ENCODE assay signal across 8 cellular contexts in the genomic region with DNA sequence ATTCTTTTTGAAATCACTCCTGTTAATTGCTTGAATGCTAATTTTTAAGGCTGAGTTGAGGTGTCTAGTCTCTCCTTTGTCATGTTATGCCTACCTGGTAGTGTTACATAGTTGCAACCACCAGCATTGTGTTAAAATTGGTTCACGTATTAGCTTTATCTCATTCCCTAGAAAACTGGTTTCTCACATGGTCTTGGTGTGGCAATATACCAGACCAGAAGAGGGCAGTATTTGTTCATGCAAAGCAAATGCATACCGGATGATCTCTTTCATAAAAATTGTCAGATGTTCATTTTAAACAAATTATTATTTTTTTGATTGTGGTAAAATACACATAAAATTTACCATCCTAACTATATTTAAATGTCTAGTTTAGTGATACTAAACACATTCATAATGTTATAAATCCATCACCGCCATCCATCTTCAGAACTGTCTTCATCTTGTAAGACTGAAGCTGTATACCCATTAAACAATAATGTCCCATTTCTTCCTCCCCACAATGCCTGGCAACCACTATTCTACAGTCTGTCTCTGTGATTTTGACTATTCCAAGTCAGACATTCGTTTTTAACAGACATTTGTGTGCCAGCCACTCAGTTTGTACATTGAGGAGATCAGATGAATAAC.
DNase-seq lines count a peak whose midpoint lies in the region; ATAC-seq and TF ChIP-seq lines count a peak whose summit lies in the region.

No MANE protein-coding gene starts in this region.

- no peak overlapping the region for H3K27ac ChIP-seq in heart left ventricle

- intact Hi-C loops in heart left ventricle (cut with DNase I) (loop anchor here in 2 of 10 donors (5.0 to 10.0 kb wide), 2 partner anchors 141 to 149 kb away; a partner anchor contains a TSS), Right ventricle myocardium inferior (cut with DNase I) (no loop called here)

- H3K27me3 ChIP-seq in heart left ventricle: no peaks in the 10 kb centered on the region

- H3K27me3 Mint-ChIP-seq in T-helper 17 cell: no peaks in the 10 kb centered on the region

- H3K4me1 Mint-ChIP-seq in T-helper 17 cell: peaks cover 6% of the 10 kb centered on the region

- 58 to 64% (median 59%) methylated on average over 4 of the region's 4 CpGs for WGBS in heart left ventricle, 4 donors

- H3K4me3 ChIP-seq in heart left ventricle: no peak overlapping the region
- H3K4me3 ChIP-seq in retinal pigment epithelial cell (ENCODE audit: low read length): no peak overlapping the region

- peak in 1 of 4 donors; percentile 48 for ATAC-seq in heart left ventricle
- ATAC-seq in Right ventricle myocardium inferior: no peak
- ATAC-seq in T-helper 17 cell: no peak

- no peak for TF ChIP-seq POLR2A in heart left ventricle (IDR thresholded peaks at IDR 0.05)

- H3K36me3 ChIP-seq in heart left ventricle: peaks cover 0 to 77% (median 28%) of the 10 kb centered on the region in 9 donors

- TF ChIP-seq CTCF in heart left ventricle (IDR thresholded peaks at IDR 0.05) (peak; percentile 44 to 76 (median 62)), retinal pigment epithelial cell (conservative IDR thresholded peaks at IDR 0.05; ENCODE audit: low read depth, low read length) (peak; percentile 77)

- DNase-seq in heart left ventricle (no peak), Right ventricle myocardium inferior (ENCODE audit: missing footprints) (no peak), NAMALWA (ENCODE audit: low spot score) (peak; percentile 71), T-helper 17 cell (no peak), foreskin melanocyte (peak; percentile 56), retinal pigment epithelial cell (ENCODE audit: low read depth) (peak; percentile 2), cortex of kidney (lab: John Stamatoyannopoulos, UW) (no peak), ureter (ENCODE audit: low spot score) (no peak)

- H3K27ac Mint-ChIP-seq in T-helper 17 cell: peak overlapping the region; percentile 21

- H3K4me1 ChIP-seq in heart left ventricle: peaks cover 0 to 17% (median 0%) of the 10 kb centered on the region in 12 donors

- H3K9me3 ChIP-seq in heart left ventricle: no peaks in the 10 kb centered on the region
- H3K9me3 ChIP-seq in T-helper 17 cell (ENCODE audit: control insufficient read depth, low read length, poor library complexity, severe bottlenecking): no peaks in the 10 kb centered on the region

- no peak overlapping the region for H3K4me3 Mint-ChIP-seq in T-helper 17 cell

- peaks cover 7% of the 10 kb centered on the region for H3K36me3 Mint-ChIP-seq in T-helper 17 cell (ENCODE audit: low read depth)

Comparison
In these comparisons a context has a peak if more than half of its experiments do, and no peak if none do; other contexts are left out.
1. DNase-seq: peak in NAMALWA (single experiment), foreskin melanocyte (single experiment) and retinal pigment epithelial cell (single experiment); none in heart left ventricle (0 of 5), Right ventricle myocardium inferior (single experiment), T-helper 17 cell (0 of 3), cortex of kidney (single experiment) and ureter (single experiment).